ENCODE assay signal across 15 cellular contexts in genomic region chr15:78206326-78207109, GRCh38. TPM values are rescaled to one million over a fixed set of nuclear protein-coding genes. Genes with fewer than 3 reads are reported as not detected.
DNase-seq lines count a peak whose midpoint lies in the region; ATAC-seq and TF ChIP-seq lines count a peak whose summit lies in the region.
"Had no signal": no experiment of that assay in that cellular context is flagged by ENCODE, and none has a peak within 500 bp of the region (broad histone marks: within the 10 kb centered on the region; RNA-seq: fewer than 3 reads in every experiment).

No MANE protein-coding gene starts in this region.

- H3K9me3 ChIP-seq in left ventricle myocardium inferior (replicated peaks) (no peaks in the 10 kb centered on the region), esophagus muscularis mucosa (no peaks in the 10 kb centered on the region)
- H3K9me3 ChIP-seq: neutrophil, transverse colon had no signal

- H3K36me3 Mint-ChIP-seq in type B pancreatic cell, result no peaks in the 10 kb centered on the region

- TF ChIP-seq EP300 in esophagus muscularis mucosa (IDR thresholded peaks at IDR 0.05), result no peak

- intact Hi-C loops in left ventricle myocardium inferior (cut with micrococcal nuclease) (no loop called here), left ventricle myocardium superior (cut with micrococcal nuclease) (no loop called here), esophagus muscularis mucosa (cut with DNase I) (no loop called here)

- peaks cover 33% of the 10 kb centered on the region for H3K4me1 Mint-ChIP-seq in type B pancreatic cell (ENCODE audit: unreplicated experiment)
- H3K4me1 Mint-ChIP-seq: B cell had no signal

- DNase-seq in left ventricle myocardium inferior (no peak), left ventricle myocardium superior (no peak), mesenteric fat pad (ENCODE audit: low spot score) (peak; percentile 30), type B pancreatic cell (ENCODE audit: extremely low spot score, unreplicated experiment) (peak; percentile 60), esophagus muscularis mucosa (ENCODE audit: extremely low spot score) (no peak)
- DNase-seq: activated CD4-positive, CD25-positive, alpha-beta regulatory T cell; activated naive CD4-positive, alpha-beta T cell treated with anti-CD3 and anti-CD28 coated beads, Interleukin-2, amount 50 U/mL, for 16 hours; effector memory CD4-positive, alpha-beta T cell; NCI-H1930; transverse colon had no signal

- no peak overlapping the region for H3K4me3 Mint-ChIP-seq in type B pancreatic cell
- H3K4me3 Mint-ChIP-seq: B cell had no signal

- H3K9me3 Mint-ChIP-seq in type B pancreatic cell, result no peaks in the 10 kb centered on the region

- no peak for TF ChIP-seq CTCF in left ventricle myocardium inferior (IDR thresholded peaks at IDR 0.05; ENCODE audit: borderline replicate concordance)
- no peak for TF ChIP-seq CTCF in type B pancreatic cell (conservative IDR thresholded peaks at IDR 0.05)
- TF ChIP-seq CTCF in esophagus muscularis mucosa (IDR thresholded peaks at IDR 0.05), result no peak

- peak overlapping the region; percentile 83 for H3K27ac ChIP-seq in left ventricle myocardium inferior (replicated peaks)
- peak overlapping the region; percentile 88 for H3K27ac ChIP-seq in angular gyrus (ENCODE audit: low read depth, low read length)
- H3K27ac ChIP-seq in esophagus muscularis mucosa (replicated peaks in 1 of 4), result no peak overlapping the region
- H3K27ac ChIP-seq: neutrophil, transverse colon had no signal

- H3K36me3 ChIP-seq in left ventricle myocardium inferior (no peaks in the 10 kb centered on the region), esophagus muscularis mucosa (no peaks in the 10 kb centered on the region)
- H3K36me3 ChIP-seq: neutrophil, transverse colon had no signal

- no peaks in the 10 kb centered on the region for H3K27me3 Mint-ChIP-seq in type B pancreatic cell

- ATAC-seq in left ventricle myocardium superior (no peak), GM19455 (IDR thresholded peaks at IDR 0.05; ENCODE audit: unreplicated experiment) (no peak), HG03175 (IDR thresholded peaks at IDR 0.05; ENCODE audit: unreplicated experiment) (no peak)

- H3K4me3 ChIP-seq in left ventricle myocardium inferior, result no peak overlapping the region
- no peak overlapping the region for H3K4me3 ChIP-seq in esophagus muscularis mucosa
- H3K4me3 ChIP-seq: transverse colon had no signal

- no peak for TF ChIP-seq POLR2A in esophagus muscularis mucosa (IDR thresholded peaks at IDR 0.05; ENCODE audit: low read depth)

- 81% methylated on average over 12 of the region's 12 CpGs for WGBS in esophagus muscularis mucosa

- no peaks in the 10 kb centered on the region for H3K27me3 ChIP-seq in left ventricle myocardium inferior (ENCODE audit: low read depth)
- H3K27me3 ChIP-seq in esophagus muscularis mucosa, result no peaks in the 10 kb centered on the region
- H3K27me3 ChIP-seq: neutrophil, transverse colon had no signal

- peak overlapping the region; percentile 64 for H3K27ac Mint-ChIP-seq in type B pancreatic cell
- H3K27ac Mint-ChIP-seq: B cell had no signal

- peaks cover 71% of the 10 kb centered on the region for H3K4me1 ChIP-seq in left ventricle myocardium inferior
- H3K4me1 ChIP-seq in esophagus muscularis mucosa, result peaks cover 37 to 51% (median 41%) of the 10 kb centered on the region in 4 donors

RNA-seq across cellular contexts. Expression of gene ACSBG1, which starts 27.8 kb away (rescaled TPM):
- total RNA-seq in left ventricle myocardium inferior (0.25 TPM), left ventricle myocardium superior (0.05 TPM), mesenteric fat pad (not detected), type B pancreatic cell (ENCODE audit: low replicate concordance) (0.71 TPM in 1 of 2 replicates, not detected in the other), esophagus muscularis mucosa (1 to 10 TPM in 3 of 4 donors, under 1 TPM in 1; 0.33 to 2.5 (median 1.8) TPM)

RNA-seq across cellular contexts. Expression of gene IDH3A, which starts 57.4 kb away (rescaled TPM):
- total RNA-seq in left ventricle myocardium inferior (465 TPM), left ventricle myocardium superior (470 TPM), mesenteric fat pad (105 TPM), type B pancreatic cell (ENCODE audit: low replicate concordance) (66.5 and 93.6 TPM in 2 replicates), esophagus muscularis mucosa (100 to 1,000 TPM in 1 of 4 donors, 10 to 100 TPM in 3; 59.4 to 122 (median 78.1) TPM)

RNA-seq across cellular contexts. Expression of gene DNAJA4, which starts 57.8 kb away (rescaled TPM):
- total RNA-seq in left ventricle myocardium inferior (115 TPM), left ventricle myocardium superior (85.9 TPM), mesenteric fat pad (21.4 TPM), type B pancreatic cell (ENCODE audit: low replicate concordance) (0.10 and 15.0 TPM in 2 replicates), esophagus muscularis mucosa (10 to 100 TPM; 11.8 to 23.5 (median 15.8) TPM)

Comparison
In these comparisons a context has a peak if more than half of its experiments do, and no peak if none do; other contexts are left out.
1. DNase-seq: peak in mesenteric fat pad (single experiment) and type B pancreatic cell (single experiment); none in left ventricle myocardium inferior (single experiment), left ventricle myocardium superior (single experiment) and esophagus muscularis mucosa (single experiment).
2. H3K27ac ChIP-seq: peak in left ventricle myocardium inferior (single experiment) and angular gyrus (single experiment); none in esophagus muscularis mucosa (0 of 4).